In the genomic region with DNA sequence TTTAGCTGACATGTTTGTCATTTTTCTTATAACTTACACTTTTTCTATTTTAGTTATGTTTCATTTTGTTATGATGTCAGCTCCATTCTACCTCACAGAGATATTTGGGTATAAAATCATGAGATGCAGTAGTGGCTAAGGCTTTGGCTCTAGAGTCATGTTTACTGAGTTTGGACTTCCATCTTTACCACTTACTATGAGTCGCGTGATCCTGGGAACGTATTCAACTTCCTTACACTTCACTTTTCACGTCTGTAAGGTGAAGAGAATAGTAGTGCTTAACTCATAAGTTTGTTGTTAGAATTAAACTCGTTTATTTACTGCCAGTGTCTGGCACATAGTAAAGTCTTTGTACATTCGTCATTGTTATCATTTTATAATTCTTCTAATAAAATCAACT, we compare ENCODE assay signal across 10 cellular contexts.
"Had no signal": no experiment of that assay in that cellular context is flagged by ENCODE, and none has a peak within 500 bp of the region (broad histone marks: within the 10 kb centered on the region; RNA-seq: fewer than 3 reads in every experiment).

No MANE protein-coding gene starts in this region.

- H3K9me3 Mint-ChIP-seq: activated T-cell treated with anti-CD3 and anti-CD28 coated beads, Interleukin-2, amount 50 U/mL, for 24 hours; nephron progenitor cell; type B pancreatic cell had no signal

- H3K27me3 ChIP-seq: cardiac muscle cell, colonic mucosa, heart left ventricle, sigmoid colon, suprapubic skin had no signal

- H3K4me3 ChIP-seq: cardiac muscle cell, colonic mucosa, heart left ventricle, sigmoid colon, suprapubic skin had no signal

- H3K27ac ChIP-seq: cardiac muscle cell, colonic mucosa, heart left ventricle, sigmoid colon, suprapubic skin had no signal

- H3K36me3 ChIP-seq: colonic mucosa, sigmoid colon had no signal

- H3K4me1 Mint-ChIP-seq: nephron progenitor cell had no signal

- ATAC-seq: activated CD8-positive, alpha-beta memory T cell treated with anti-CD3 and anti-CD28 coated beads, Interleukin-2, amount 10 ng/mL, durations not matched to agents 7 days and 5 days had no signal

- H3K27ac Mint-ChIP-seq: activated CD8-positive, alpha-beta memory T cell treated with anti-CD3 and anti-CD28 coated beads, Interleukin-2, amount 10 ng/mL, durations not matched to agents 7 days and 5 days; activated naive CD8-positive, alpha-beta T cell; activated T-cell treated with anti-CD3 and anti-CD28 coated beads, Interleukin-2, amount 50 U/mL, for 24 hours; nephron progenitor cell; type B pancreatic cell had no signal

- H3K4me3 Mint-ChIP-seq: activated CD8-positive, alpha-beta memory T cell treated with anti-CD3 and anti-CD28 coated beads, Interleukin-2, amount 10 ng/mL, durations not matched to agents 7 days and 5 days; activated naive CD8-positive, alpha-beta T cell; activated T-cell treated with anti-CD3 and anti-CD28 coated beads, Interleukin-2, amount 50 U/mL, for 24 hours; nephron progenitor cell; type B pancreatic cell had no signal

- H3K27me3 Mint-ChIP-seq: activated CD8-positive, alpha-beta memory T cell treated with anti-CD3 and anti-CD28 coated beads, Interleukin-2, amount 10 ng/mL, durations not matched to agents 7 days and 5 days; activated naive CD8-positive, alpha-beta T cell; activated T-cell treated with anti-CD3 and anti-CD28 coated beads, Interleukin-2, amount 50 U/mL, for 24 hours; type B pancreatic cell had no signal

- H3K36me3 Mint-ChIP-seq: activated CD8-positive, alpha-beta memory T cell treated with anti-CD3 and anti-CD28 coated beads, Interleukin-2, amount 10 ng/mL, durations not matched to agents 7 days and 5 days; activated naive CD8-positive, alpha-beta T cell had no signal

- H3K9me3 ChIP-seq: colonic mucosa, heart left ventricle, sigmoid colon, suprapubic skin had no signal

- H3K4me1 ChIP-seq: colonic mucosa, heart left ventricle, sigmoid colon had no signal
